ENCODE assay signal across 8 cellular contexts in genomic region chr14:77023001-77023996, GRCh38. TPM values are rescaled to one million over a fixed set of nuclear protein-coding genes. Genes with fewer than 3 reads are reported as not detected.
DNase-seq lines count a peak whose midpoint lies in the region; ATAC-seq and TF ChIP-seq lines count a peak whose summit lies in the region.

No MANE protein-coding gene starts in this region.

- H3K27ac Mint-ChIP-seq in activated T-helper 17 cell treated with anti-CD3 and anti-CD28 coated beads, Interleukin-2, amount 50 U/mL, for 72 hours: no peak overlapping the region

- H3K27ac ChIP-seq in C4-2B (peak overlapping the region; percentile 83), rectal smooth muscle tissue (ENCODE audit: low read depth, low read length) (peak overlapping the region; percentile 78)

- H3K4me3 ChIP-seq in Loucy (ENCODE audit: low read length, poor library complexity, severe bottlenecking): peak overlapping the region; percentile 59
- H3K4me3 ChIP-seq in rectal smooth muscle tissue (ENCODE audit: low read length): peak overlapping the region; percentile 29

- peaks cover 27% of the 10 kb centered on the region for H3K4me1 Mint-ChIP-seq in activated T-helper 17 cell treated with anti-CD3 and anti-CD28 coated beads, Interleukin-2, amount 50 U/mL, for 72 hours

- DNase-seq in head of caudate nucleus (peak in 23 of 42 donors; percentile 34 to 77 (median 61)), Kasumi-1 (lab: John Stamatoyannopoulos, UW) (no peak)

- no peaks in the 10 kb centered on the region for H3K9me2 ChIP-seq in Loucy (replicated peaks; ENCODE audit: low read depth, low read length)

- H3K79me2 ChIP-seq in Loucy (ENCODE audit: insufficient read depth, low read length): peaks cover 46% of the 10 kb centered on the region

- H3K27me3 ChIP-seq in Loucy (ENCODE audit: insufficient read depth, low read length, poor library complexity, severe bottlenecking): no peaks in the 10 kb centered on the region
- H3K27me3 ChIP-seq in rectal smooth muscle tissue (ENCODE audit: control insufficient read depth, insufficient read depth, low read length): no peaks in the 10 kb centered on the region

- peaks cover 25% of the 10 kb centered on the region for H3K36me3 Mint-ChIP-seq in activated T-helper 17 cell treated with anti-CD3 and anti-CD28 coated beads, Interleukin-2, amount 50 U/mL, for 72 hours (ENCODE audit: low read depth)

- intact Hi-C loops in head of caudate nucleus (cut with DNase I): no loop called here

- TF ChIP-seq CTCF in C4-2B (conservative IDR thresholded peaks at IDR 0.05): no peak
- TF ChIP-seq CTCF in Loucy (conservative IDR thresholded peaks at IDR 0.05; ENCODE audit: low read length): no peak; the same call in 1 of the 2 replicates

- peak overlapping the region; percentile 85 for H3K4me3 Mint-ChIP-seq in activated T-helper 17 cell treated with anti-CD3 and anti-CD28 coated beads, Interleukin-2, amount 50 U/mL, for 72 hours

- peaks cover 33% of the 10 kb centered on the region for H4K20me1 ChIP-seq in Loucy (ENCODE audit: insufficient read depth, low read length, poor library complexity, severe bottlenecking)

- peaks cover 15% of the 10 kb centered on the region for H3F3A ChIP-seq in Loucy (ENCODE audit: low read depth)

- H3K4me2 ChIP-seq in Loucy (ENCODE audit: low read depth, low read length, poor library complexity, severe bottlenecking): peak overlapping the region; percentile 67

- H3K27me3 Mint-ChIP-seq in activated T-helper 17 cell treated with anti-CD3 and anti-CD28 coated beads, Interleukin-2, amount 50 U/mL, for 72 hours: no peaks in the 10 kb centered on the region

- no peak overlapping the region for H2AFZ ChIP-seq in Loucy (ENCODE audit: low read length)

- ATAC-seq in activated T-helper 17 cell treated with anti-CD3 and anti-CD28 coated beads, Interleukin-2, amount 50 U/mL, for 72 hours (replicated peaks): peak; percentile 41
- ATAC-seq in HG02763 (IDR thresholded peaks at IDR 0.05; ENCODE audit: unreplicated experiment): no peak
- no peak for ATAC-seq in HG03442 (IDR thresholded peaks at IDR 0.05; ENCODE audit: unreplicated experiment)

- no peaks in the 10 kb centered on the region for H3K36me3 ChIP-seq in Loucy (ENCODE audit: insufficient read depth, low read length)
- peaks cover 4% of the 10 kb centered on the region for H3K36me3 ChIP-seq in rectal smooth muscle tissue (ENCODE audit: control insufficient read depth, insufficient read depth, low read length)

- no peaks in the 10 kb centered on the region for H3K9me3 ChIP-seq in Loucy (ENCODE audit: insufficient read depth, low read depth, low read length)

- no peak overlapping the region for H3K9ac ChIP-seq in Loucy (ENCODE audit: low read depth, low read length, poor library complexity, severe bottlenecking)
- H3K9ac ChIP-seq in rectal smooth muscle tissue (ENCODE audit: low read length): peak overlapping the region; percentile 8

- H3K4me1 ChIP-seq in Loucy (ENCODE audit: insufficient read depth, low read length, poor library complexity, severe bottlenecking) (peaks cover 48% of the 10 kb centered on the region), rectal smooth muscle tissue (ENCODE audit: control insufficient read depth, insufficient read depth, low read length) (peaks cover 14% of the 10 kb centered on the region)

- no peaks in the 10 kb centered on the region for H3K9me3 Mint-ChIP-seq in activated T-helper 17 cell treated with anti-CD3 and anti-CD28 coated beads, Interleukin-2, amount 50 U/mL, for 72 hours

RNA-seq across cellular contexts. Expression of gene IRF2BPL, which starts 5.2 kb away (rescaled TPM):
- 10 to 100 TPM; 14.2 to 25.5 TPM for total RNA-seq in activated T-helper 17 cell treated with anti-CD3 and anti-CD28 coated beads, Interleukin-2, amount 50 U/mL, for 72 hours

Comparison
In these comparisons a context has a peak if more than half of its experiments do, and no peak if none do; other contexts are left out.
1. DNase-seq: peak in head of caudate nucleus (23 of 42); none in Kasumi-1 (0 of 2).